9 cellular contexts compared by ENCODE assay signal in genomic region chr1:1058088-1058905, GRCh38. TPM values are rescaled to one million over a fixed set of nuclear protein-coding genes. Genes with fewer than 3 reads are reported as not detected.
DNase-seq lines count a peak whose midpoint lies in the region; ATAC-seq and TF ChIP-seq lines count a peak whose summit lies in the region.
"Had no signal": no experiment of that assay in that cellular context is flagged by ENCODE, and none has a peak within 500 bp of the region (broad histone marks: within the 10 kb centered on the region; RNA-seq: fewer than 3 reads in every experiment).

No MANE protein-coding gene starts in this region.

- DNase-seq in left ventricle myocardium inferior (no peak), right cardiac atrium (no peak), thoracic aorta (ENCODE audit: low spot score) (no peak)
- DNase-seq in effector memory CD8-positive, alpha-beta T cell, result no peak
- no peak for DNase-seq in stimulated activated CD4-positive, alpha-beta T cell treated with anti-CD3 and anti-CD28 coated beads, Interleukin-2, amount 100 ng/mL, for 48 hours
- DNase-seq: DMS 273 treated with DMSO at 0.1 percent for 48 hours had no signal

- 18% methylated on average over 24 of the region's 24 CpGs for WGBS in right cardiac atrium

- H3K4me1 ChIP-seq in left ventricle myocardium inferior (peaks cover 27% of the 10 kb centered on the region), right cardiac atrium (ENCODE audit: control insufficient read depth, insufficient read depth, low read length) (no peaks in the 10 kb centered on the region), thoracic aorta (ENCODE audit: control insufficient read depth in 1 of 2, low read depth in 2 of 2) (peaks cover 9 to 17% of the 10 kb centered on the region in 2 donors)

- H3K9me3 ChIP-seq in left ventricle myocardium inferior (replicated peaks), result no peaks in the 10 kb centered on the region
- H3K9me3 ChIP-seq in right cardiac atrium (ENCODE audit: control insufficient read depth, low read length), result no peaks in the 10 kb centered on the region
- H3K9me3 ChIP-seq in thoracic aorta, result no peaks in the 10 kb centered on the region

- H3K36me3 ChIP-seq in left ventricle myocardium inferior (peaks cover 9% of the 10 kb centered on the region), thoracic aorta (peaks cover 3% of the 10 kb centered on the region)

- intact Hi-C loops in left ventricle myocardium inferior (cut with micrococcal nuclease), result no loop called here
- intact Hi-C loops in right cardiac atrium (cut with DNase I), result no loop called here

- peak overlapping the region; percentile 72 for H3K4me3 ChIP-seq in left ventricle myocardium inferior
- no peak overlapping the region for H3K4me3 ChIP-seq in right cardiac atrium (ENCODE audit: low read length)
- H3K4me3 ChIP-seq in thoracic aorta, result peak overlapping the region; percentile 78

- H3K9me3 Mint-ChIP-seq in effector memory CD8-positive, alpha-beta T cell, result no peaks in the 10 kb centered on the region

- no peak overlapping the region for H3K27ac ChIP-seq in left ventricle myocardium inferior (replicated peaks)
- H3K27ac ChIP-seq in right cardiac atrium (ENCODE audit: low read length), result no peak overlapping the region
- no peak overlapping the region for H3K27ac ChIP-seq in thoracic aorta
- H3K27ac ChIP-seq: GM23248 had no signal

- peaks cover 8 to 9% of the 10 kb centered on the region in 2 donors for H3K4me1 Mint-ChIP-seq in effector memory CD8-positive, alpha-beta T cell (ENCODE audit: low read depth in 2 of 2)

- H3K36me3 Mint-ChIP-seq in effector memory CD8-positive, alpha-beta T cell (ENCODE audit: insufficient read depth), result peaks cover 8% of the 10 kb centered on the region

- H3K27ac Mint-ChIP-seq in effector memory CD8-positive, alpha-beta T cell, result peak overlapping the region in 1 of 2 donors; percentile 67

- H3K27me3 Mint-ChIP-seq in effector memory CD8-positive, alpha-beta T cell, result peaks cover 12 to 60% of the 10 kb centered on the region in 2 donors

- no peak for ATAC-seq in right cardiac atrium
- no peak for ATAC-seq in effector memory CD8-positive, alpha-beta T cell (replicated peaks)
- ATAC-seq in thoracic aorta (ENCODE audit: insufficient number of reproducible peaks, low FRiP score, low read depth), result no peak
- no peak for ATAC-seq in HG02852 (IDR thresholded peaks at IDR 0.05; ENCODE audit: unreplicated experiment)

- no peak for TF ChIP-seq CTCF in left ventricle myocardium inferior (IDR thresholded peaks at IDR 0.05; ENCODE audit: borderline replicate concordance)
- TF ChIP-seq CTCF in thoracic aorta (IDR thresholded peaks at IDR 0.05), result no peak

- peak overlapping the region; percentile 77 for H3K4me3 Mint-ChIP-seq in effector memory CD8-positive, alpha-beta T cell

- H3K27me3 ChIP-seq in left ventricle myocardium inferior (ENCODE audit: low read depth), result peaks cover 66% of the 10 kb centered on the region
- no peaks in the 10 kb centered on the region for H3K27me3 ChIP-seq in right cardiac atrium (ENCODE audit: control insufficient read depth, insufficient read depth)
- H3K27me3 ChIP-seq in thoracic aorta (replicated peaks; ENCODE audit: insufficient read depth), result peaks cover 20% of the 10 kb centered on the region

RNA-seq across cellular contexts. Expression of gene RNF223, which starts 15.8 kb away (rescaled TPM):
- total RNA-seq in left ventricle myocardium inferior, result not detected
- total RNA-seq in right cardiac atrium, result not detected
- not detected for polyA plus RNA-seq in right cardiac atrium
- under 1 TPM in 1 of 2 donors, not detected in 1; 0.71 TPM for total RNA-seq in thoracic aorta
- total RNA-seq: GM23248, lung microvascular endothelial cell had no signal
- polyA plus RNA-seq: GM23248 had no signal

RNA-seq across cellular contexts. Expression of gene AGRN, which starts 38.4 kb away (rescaled TPM):
- total RNA-seq in left ventricle myocardium inferior (13.0 TPM), right cardiac atrium (10 to 100 TPM; 17.1 to 26.4 (median 21.4) TPM), thoracic aorta (10 to 100 TPM; 36.2 to 36.7 TPM)
- polyA plus RNA-seq in right cardiac atrium, result 12.0 TPM

RNA-seq across cellular contexts. Expression of gene ISG15, which starts 45.0 kb away (rescaled TPM):
- 14.5 TPM for total RNA-seq in left ventricle myocardium inferior
- 10 to 100 TPM; 16.1 to 36.4 (median 21.6) TPM for total RNA-seq in right cardiac atrium
- 65.5 TPM for polyA plus RNA-seq in right cardiac atrium
- total RNA-seq in thoracic aorta, result 100 to 1,000 TPM in 1 of 2 donors, 10 to 100 TPM in 1; 31.5 to 104 TPM

RNA-seq across cellular contexts. Expression of gene C1orf159, which starts 57.6 kb away (rescaled TPM):
- 3.8 TPM for total RNA-seq in left ventricle myocardium inferior
- total RNA-seq in right cardiac atrium, result 1 to 10 TPM; 4.9 to 5.6 (median 5.4) TPM
- 6.8 TPM for polyA plus RNA-seq in right cardiac atrium
- 10 to 100 TPM; 10.8 to 21.2 TPM for total RNA-seq in thoracic aorta

RNA-seq across cellular contexts. Expression of gene HES4, which starts 58.4 kb away (rescaled TPM):
- 34.0 TPM for total RNA-seq in left ventricle myocardium inferior
- total RNA-seq in right cardiac atrium, result 10 to 100 TPM; 37.3 to 62.5 (median 38.6) TPM
- 25.7 TPM for polyA plus RNA-seq in right cardiac atrium
- total RNA-seq in thoracic aorta, result 10 to 100 TPM; 50.1 to 98.8 TPM
